In the genomic region with DNA sequence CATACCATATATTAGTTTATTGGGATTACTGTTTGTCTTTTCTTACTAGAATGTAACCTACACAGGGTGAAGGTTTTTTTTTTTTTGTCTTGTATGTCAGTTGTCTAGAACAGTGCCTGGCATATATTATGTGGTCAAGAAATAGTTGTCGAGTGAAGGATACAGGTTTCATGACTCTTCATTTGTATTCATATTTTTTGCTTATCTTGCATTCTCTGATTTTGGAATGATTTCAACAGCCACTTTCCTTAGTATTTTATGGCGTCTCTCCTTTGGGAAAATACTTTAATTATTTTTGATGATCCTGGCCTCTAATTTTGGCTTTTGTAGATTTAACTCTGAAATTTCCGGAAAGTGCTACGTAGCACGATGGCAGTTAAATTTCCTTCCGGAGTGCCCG, we compare ENCODE assay signal across 27 cellular contexts.
"Had no signal": no experiment of that assay in that cellular context is flagged by ENCODE, and none has a peak within 500 bp of the region (broad histone marks: within the 10 kb centered on the region; RNA-seq: fewer than 3 reads in every experiment).

No MANE protein-coding gene starts in this region.

- H3K27ac ChIP-seq: coronary artery, esophagus muscularis mucosa, foreskin keratinocyte, gastroesophageal sphincter, heart left ventricle, hepatocyte, left lung, prostate gland, skin epidermis, spleen, stomach, thyroid gland had no signal

- H3K9me3 ChIP-seq: esophagus muscularis mucosa, gastroesophageal sphincter, left lung, mucosa of descending colon, prostate gland, spleen, stomach, thyroid gland had no signal

- FAIRE-seq: endothelial cell of umbilical vein, islet of Langerhans had no signal

- H3K27me3 Mint-ChIP-seq: naive B cell; stimulated activated memory B cell treated with anti-CD40 and anti-IgM and Interleukin-4, amounts not matched to agents 10 μg/mL and 1 μg/mL and 100 μg/mL, for 72 hours; type B pancreatic cell had no signal

- DNase-seq: dermis blood vessel endothelial cell; effector memory CD4-positive, alpha-beta T cell; foreskin keratinocyte; heart left ventricle; left cardiac atrium; left lung; mesenchymal stem cell; mucosa of descending colon; naive B cell; nephron progenitor cell; nucleus accumbens; right cardiac atrium; spleen; stimulated activated CD4-positive, alpha-beta T cell treated with anti-CD3 and anti-CD28 coated beads, Interleukin-4, amount 100 ng/mL, for 4 hours; stomach; thyroid gland had no signal

- H3K27ac Mint-ChIP-seq: mesothelial cell of epicardium; nephron progenitor cell; stimulated activated memory B cell treated with anti-CD40 and anti-IgM and Interleukin-4, amounts not matched to agents 10 μg/mL and 1 μg/mL and 100 μg/mL, for 72 hours; type B pancreatic cell had no signal

- H3K27me3 ChIP-seq: esophagus muscularis mucosa, foreskin keratinocyte, gastroesophageal sphincter, heart left ventricle, hepatocyte, left lung, spleen, stomach, thyroid gland had no signal

- H3K36me3 ChIP-seq: esophagus muscularis mucosa, gastroesophageal sphincter, heart left ventricle, left lung, prostate gland, stomach, thyroid gland had no signal

- H3K4me1 Mint-ChIP-seq: nephron progenitor cell had no signal

- H3K4me2 ChIP-seq: hepatocyte had no signal

- ATAC-seq: foreskin keratinocyte; gastroesophageal sphincter; heart left ventricle; left cardiac atrium; left lung; mucosa of descending colon; right cardiac atrium; stimulated activated memory B cell treated with anti-CD40 and anti-IgM and Interleukin-4, amounts not matched to agents 10 μg/mL and 1 μg/mL and 100 μg/mL, for 72 hours had no signal

- H3K4me3 Mint-ChIP-seq: mesothelial cell of epicardium; nephron progenitor cell; stimulated activated memory B cell treated with anti-CD40 and anti-IgM and Interleukin-4, amounts not matched to agents 10 μg/mL and 1 μg/mL and 100 μg/mL, for 72 hours; type B pancreatic cell had no signal

- H3K4me3 ChIP-seq: coronary artery, esophagus muscularis mucosa, gastroesophageal sphincter, heart left ventricle, hepatocyte, left lung, mucosa of descending colon, prostate gland, skin epidermis, spleen, stomach, thyroid gland had no signal

- H2AFZ ChIP-seq: hepatocyte had no signal

- H3K4me1 ChIP-seq: prostate gland had no signal
